ENCODE assay signal across 13 cellular contexts in the genomic region with DNA sequence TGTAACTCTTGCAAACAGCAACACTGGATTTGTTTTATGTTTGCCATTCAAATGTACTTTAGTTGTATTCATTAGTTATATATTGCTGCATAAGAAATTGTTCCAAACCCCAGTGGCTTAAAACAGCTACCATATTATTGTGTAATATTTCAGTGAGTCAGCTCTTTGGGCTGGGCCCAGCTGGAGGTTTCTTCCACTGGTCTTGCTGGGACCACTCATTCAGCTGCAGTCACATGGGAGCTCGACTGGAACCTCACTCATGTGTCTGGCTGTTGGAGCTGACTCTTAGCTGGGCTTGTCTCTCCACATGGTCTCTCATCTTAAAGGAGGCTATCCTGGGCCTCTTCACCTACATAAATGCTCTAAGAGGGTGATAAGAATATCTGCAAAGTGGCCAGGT. TPM values are rescaled to one million over a fixed set of nuclear protein-coding genes. Genes with fewer than 3 reads are reported as not detected.
A peak's percentile ranks its signal among the peaks of the same experiment; 100 is the strongest.
DNase-seq lines count a peak whose midpoint lies in the region; ATAC-seq, FAIRE-seq and TF ChIP-seq lines count a peak whose summit lies in the region.
"Had no signal": no experiment of that assay in that cellular context is flagged by ENCODE, and none has a peak within 500 bp of the region (broad histone marks: within the 10 kb centered on the region; RNA-seq: fewer than 3 reads in every experiment).

No MANE protein-coding gene starts in this region.

- H3K36me3 Mint-ChIP-seq in activated naive CD8-positive, alpha-beta T cell treated with anti-CD3 and anti-CD28 coated beads, Interleukin-2, amount 50 U/mL, for 24 hours (ENCODE audit: low read depth) = no peaks in the 10 kb centered on the region

- TF ChIP-seq CTCF in adrenal gland (IDR thresholded peaks at IDR 0.05) (no peak), foreskin keratinocyte (conservative IDR thresholded peaks at IDR 0.05) (no peak), upper lobe of right lung (IDR thresholded peaks at IDR 0.05) (no peak)

- FAIRE-seq in GM19239 (lab: Jason Lieb, UNC) = no peak
- FAIRE-seq: A204.1 had no signal

- no peak for TF ChIP-seq POLR2A in adrenal gland (IDR thresholded peaks at IDR 0.05)

- H3K4me3 ChIP-seq in adrenal gland (no peak overlapping the region), upper lobe of right lung (no peak overlapping the region)
- H3K4me3 ChIP-seq: heart right ventricle had no signal

- H3K27ac Mint-ChIP-seq in activated naive CD8-positive, alpha-beta T cell treated with anti-CD3 and anti-CD28 coated beads, Interleukin-2, amount 50 U/mL, for 24 hours = no peak overlapping the region

- H3K4me1 ChIP-seq in adrenal gland (replicated peaks in 1 of 2) (no peaks in the 10 kb centered on the region), foreskin keratinocyte (no peaks in the 10 kb centered on the region), upper lobe of right lung (no peaks in the 10 kb centered on the region)

- no peaks in the 10 kb centered on the region for H3K9me3 Mint-ChIP-seq in activated naive CD8-positive, alpha-beta T cell treated with anti-CD3 and anti-CD28 coated beads, Interleukin-2, amount 50 U/mL, for 24 hours

- no peak overlapping the region for H3K27ac ChIP-seq in adrenal gland
- H3K27ac ChIP-seq in foreskin keratinocyte = no peak overlapping the region
- H3K27ac ChIP-seq in upper lobe of right lung = no peak overlapping the region

- H3K4me3 Mint-ChIP-seq in activated naive CD8-positive, alpha-beta T cell treated with anti-CD3 and anti-CD28 coated beads, Interleukin-2, amount 50 U/mL, for 24 hours = no peak overlapping the region

- intact Hi-C loops in adrenal gland (cut with DNase I) (no loop called here), upper lobe of right lung (cut with DNase I) (no loop called here)

- H3K9me3 ChIP-seq in adrenal gland (replicated peaks in 1 of 3) = no peaks in the 10 kb centered on the region
- H3K9me3 ChIP-seq in upper lobe of right lung = no peaks in the 10 kb centered on the region

- no peaks in the 10 kb centered on the region for H3K36me3 ChIP-seq in adrenal gland (replicated peaks in 1 of 2)
- no peaks in the 10 kb centered on the region for H3K36me3 ChIP-seq in upper lobe of right lung
- H3K36me3 ChIP-seq: heart right ventricle had no signal

- peak; percentile 55 for DNase-seq in SIG-M5 treated with dmso at 0.1 percent for 504 hours (lab: John Stamatoyannopoulos, UW; ENCODE audit: unreplicated experiment)
- DNase-seq in SIG-M5 (lab: John Stamatoyannopoulos, UW) = no peak
- DNase-seq in adrenal gland = peak in 4 of 7 donors; percentile 22 to 57 (median 32)
- peak; percentile 45 to 67 for DNase-seq in foreskin keratinocyte
- DNase-seq in upper lobe of right lung = no peak
- no peak for DNase-seq in GM19239 (ENCODE audit: insufficient read length, low spot score)
- DNase-seq in NCI-H2029 treated with DMSO at 0.1 percent for 48 hours (lab: John Stamatoyannopoulos, UW) = no peak
- DNase-seq in activated naive CD8-positive, alpha-beta T cell treated with anti-CD3 and anti-CD28 coated beads, Interleukin-2, amount 50 U/mL, for 24 hours = no peak
- DNase-seq: cerebellar nuclear complex, NCI-H1105, NCI-H82 had no signal

- ATAC-seq in foreskin keratinocyte (peak; percentile 81), upper lobe of right lung (peak; percentile 62)
- no peak for ATAC-seq in activated naive CD8-positive, alpha-beta T cell treated with anti-CD3 and anti-CD28 coated beads, Interleukin-2, amount 50 U/mL, for 24 hours

- peaks cover under 1% of the 10 kb centered on the region for H3K4me1 Mint-ChIP-seq in activated naive CD8-positive, alpha-beta T cell treated with anti-CD3 and anti-CD28 coated beads, Interleukin-2, amount 50 U/mL, for 24 hours

- 43 to 67% (median 55%) methylated on average over 1 of the region's 1 CpG for WGBS in adrenal gland, 4 donors

- no peaks in the 10 kb centered on the region for H3K27me3 Mint-ChIP-seq in activated naive CD8-positive, alpha-beta T cell treated with anti-CD3 and anti-CD28 coated beads, Interleukin-2, amount 50 U/mL, for 24 hours

- H3K27me3 ChIP-seq in adrenal gland (no peaks in the 10 kb centered on the region), foreskin keratinocyte (no peaks in the 10 kb centered on the region), upper lobe of right lung (no peaks in the 10 kb centered on the region)

RNA-seq across cellular contexts. Expression of a gene that starts 23.2 kb away (rescaled TPM):
- total RNA-seq in adrenal gland (10 to 100 TPM; 23.8 to 70.6 (median 29.3) TPM), foreskin keratinocyte (15.1 and 16.0 TPM in 2 replicates), upper lobe of right lung (61.2 TPM)
- polyA plus RNA-seq in adrenal gland (10 to 100 TPM; 12.3 to 38.9 (median 13.4) TPM), foreskin keratinocyte (6.3 and 6.7 TPM in 2 replicates)

Comparison
In these comparisons a context has a peak if more than half of its experiments do, and no peak if none do; other contexts are left out.
1. DNase-seq: peak in SIG-M5 treated with dmso at 0.1 percent for 504 hours (single experiment), adrenal gland (4 of 7) and foreskin keratinocyte (2 of 2); none in SIG-M5 (single experiment), upper lobe of right lung (single experiment), GM19239 (single experiment), NCI-H2029 treated with DMSO at 0.1 percent for 48 hours (single experiment) and activated naive CD8-positive, alpha-beta T cell treated with anti-CD3 and anti-CD28 coated beads, Interleukin-2, amount 50 U/mL, for 24 hours (single experiment).